In genomic region chr9:17470015-17470414, GRCh38 we compare ENCODE assay signal across 25 cellular contexts.
"Had no signal": no experiment of that assay in that cellular context is flagged by ENCODE, and none has a peak within 500 bp of the region (broad histone marks: within the 10 kb centered on the region; RNA-seq: fewer than 3 reads in every experiment).

No MANE protein-coding gene starts in this region.

- H3K9me3 ChIP-seq: stomach, suprapubic skin, testis, thoracic aorta, thyroid gland, tibial artery, tibial nerve, transverse colon, upper lobe of left lung, upper lobe of right lung, uterus, vagina had no signal

- H3K27me3 ChIP-seq: stomach, suprapubic skin, testis, thyroid gland, tibial artery, tibial nerve, transverse colon, upper lobe of left lung, upper lobe of right lung, uterus, vagina had no signal

- H3K27ac ChIP-seq: stomach, suprapubic skin, testis, thoracic aorta, thyroid gland, tibial artery, tibial nerve, transverse colon, upper lobe of left lung, upper lobe of right lung, uterus, vagina had no signal

- ATAC-seq: stimulated activated effector memory CD8-positive, alpha-beta T cell treated with anti-CD3 and anti-CD28 coated beads, Interleukin-12 subunit alpha, Interleukin-12 subunit beta, amount 100 ng/mL, for 72 hours; stimulated activated memory B cell treated with anti-CD40 and anti-IgM and Interleukin-4, amounts not matched to agents 10 μg/mL and 1 μg/mL and 100 μg/mL, for 72 hours; stimulated activated naive B cell treated with anti-CD40 and anti-IgM and Interleukin-4, amounts not matched to agents 10 μg/mL and 1 μg/mL and 100 μg/mL, for 72 hours; stimulated activated naive CD8-positive, alpha-beta T cell treated with anti-CD3 and anti-CD28 coated beads, Interleukin-15, amount 100 ng/mL, for 72 hours; stimulated activated naive CD8-positive, alpha-beta T cell treated with anti-CD3 and anti-CD28 coated beads, Interleukin-15, Interleukin-2, amounts not matched to agents 100 U/mL and 50 U/mL, for 24 hours; upper lobe of right lung had no signal

- H3K4me3 ChIP-seq: stomach, suprapubic skin, testis, thoracic aorta, thyroid gland, tibial artery, tibial nerve, transverse colon, upper lobe of left lung, upper lobe of right lung, uterus, vagina had no signal

- H3K4me1 ChIP-seq: stomach, suprapubic skin, testis, thyroid gland, tibial artery, tibial nerve, transverse colon, upper lobe of left lung, upper lobe of right lung, uterus, vagina had no signal

- DNase-seq: stimulated activated CD4-positive, alpha-beta T cell treated with anti-CD3 and anti-CD28 coated beads, Interleukin-2, amount 100 ng/mL, for 48 hours; stimulated activated CD4-positive, alpha-beta T cell treated with anti-CD3 and anti-CD28 coated beads, Interleukin-4, amount 100 ng/mL, for 1 hour; stimulated activated CD4-positive, alpha-beta T cell treated with anti-CD3 and anti-CD28 coated beads, Interleukin-4, amount 100 ng/mL, for 24 hours; stimulated activated CD4-positive, alpha-beta T cell treated with anti-CD3 and anti-CD28 coated beads, Interleukin-4, amount 100 ng/mL, for 4 hours; stimulated activated CD8-positive, alpha-beta memory T cell treated with anti-CD3 and anti-CD28 coated beads, Interleukin-4, amount 100 ng/mL, for 48 hours; stimulated activated naive B cell treated with anti-CD40 and anti-IgM and Interleukin-4, amounts not matched to agents 10 μg/mL and 1 μg/mL and 100 μg/mL, for 72 hours; stimulated activated naive CD4-positive, alpha-beta T cell; stimulated activated naive CD4-positive, alpha-beta T cell treated with Interleukin-2 at 50 U/mL for 16 hours; stimulated activated naive CD8-positive, alpha-beta T cell treated with anti-CD3 and anti-CD28 coated beads, Interleukin-15, amount 100 ng/mL, for 72 hours; stimulated activated naive CD8-positive, alpha-beta T cell treated with anti-CD3 and anti-CD28 coated beads, Interleukin-15, Interleukin-2, amounts not matched to agents 100 U/mL and 50 U/mL, for 24 hours; stomach; substantia nigra; testis; thyroid gland; tibial artery; transverse colon; upper lobe of left lung; upper lobe of right lung; uterus had no signal

- H3K36me3 ChIP-seq: suprapubic skin, thoracic aorta, thyroid gland, transverse colon, upper lobe of left lung, uterus, vagina had no signal
